ENCODE assay signal across 8 cellular contexts in the genomic region with DNA sequence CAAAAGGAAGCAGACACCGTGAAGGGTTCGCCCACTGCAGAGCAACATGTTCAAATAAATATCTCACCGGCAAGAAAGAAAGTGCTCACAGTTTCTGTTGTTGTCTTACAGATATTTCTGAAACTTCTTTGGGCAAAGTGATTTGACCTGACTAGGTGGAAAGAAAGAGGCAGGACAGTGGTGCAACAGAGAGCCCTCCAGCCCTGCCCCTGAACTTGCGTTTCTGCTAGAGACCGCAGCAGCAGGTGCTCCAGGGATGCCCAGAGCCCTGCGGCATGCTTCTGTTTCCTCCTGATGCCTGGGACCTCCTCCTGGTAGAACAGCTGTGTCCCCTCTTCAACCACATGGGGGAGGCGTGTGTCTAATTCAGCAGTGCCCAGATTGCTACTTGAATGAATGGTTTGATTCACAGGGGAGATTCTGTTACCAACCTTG.
DNase-seq lines count a peak whose midpoint lies in the region; ATAC-seq and TF ChIP-seq lines count a peak whose summit lies in the region.

No MANE protein-coding gene starts in this region.

- ATAC-seq in HG02870 (IDR thresholded peaks at IDR 0.05; ENCODE audit: unreplicated experiment) (peak; percentile 62), psoas muscle (peak in 2 of 4 donors; percentile 37 to 50)

- WGBS in psoas muscle, 3 donors: 40 to 45% (median 44%) methylated on average over 7 of the region's 7 CpGs

- peak; percentile 27 for TF ChIP-seq CTCF in psoas muscle (IDR thresholded peaks at IDR 0.05)

- H3K36me3 ChIP-seq in psoas muscle (ENCODE audit: insufficient read depth in 1 of 2, low read depth in 1 of 2): no peaks in the 10 kb centered on the region

- intact Hi-C loops in psoas muscle (cut with DNase I): loop anchor here (2.0 to 10.0 kb wide), 3 partner anchors 35 to 193 kb away; no protein-coding TSS in a partner anchor

- H3K4me3 ChIP-seq in psoas muscle: no peak overlapping the region

- H3K27ac ChIP-seq in psoas muscle: no peak overlapping the region

- H3K9me3 ChIP-seq in psoas muscle: no peaks in the 10 kb centered on the region

- no peaks in the 10 kb centered on the region for H3K27me3 ChIP-seq in psoas muscle (ENCODE audit: insufficient read depth in 3 of 3, low read length in 2 of 3)

- peaks cover 11% of the 10 kb centered on the region for H3K4me1 ChIP-seq in psoas muscle

- DNase-seq in DMS79 (lab: John Stamatoyannopoulos, UW): peak; percentile 13
- DNase-seq in RPMI8226: peak; percentile 92
- peak; percentile 47 for DNase-seq in ecto neural progenitor cell (ENCODE audit: low spot score)
- DNase-seq in psoas muscle: no peak
- DNase-seq in SW 1271 (lab: John Stamatoyannopoulos, UW): no peak
- DNase-seq in hippocampal formation (lab: John Stamatoyannopoulos, UW): no peak
- no peak for DNase-seq in AML-193 (lab: John Stamatoyannopoulos, UW)

Comparison
In these comparisons a context has a peak if more than half of its experiments do, and no peak if none do; other contexts are left out.
1. DNase-seq: peak in DMS79 (single experiment), RPMI8226 (single experiment) and ecto neural progenitor cell (single experiment); none in psoas muscle (0 of 2), SW 1271 (0 of 2), hippocampal formation (0 of 2) and AML-193 (0 of 2).